10 cellular contexts compared by ENCODE assay signal in the genomic region with DNA sequence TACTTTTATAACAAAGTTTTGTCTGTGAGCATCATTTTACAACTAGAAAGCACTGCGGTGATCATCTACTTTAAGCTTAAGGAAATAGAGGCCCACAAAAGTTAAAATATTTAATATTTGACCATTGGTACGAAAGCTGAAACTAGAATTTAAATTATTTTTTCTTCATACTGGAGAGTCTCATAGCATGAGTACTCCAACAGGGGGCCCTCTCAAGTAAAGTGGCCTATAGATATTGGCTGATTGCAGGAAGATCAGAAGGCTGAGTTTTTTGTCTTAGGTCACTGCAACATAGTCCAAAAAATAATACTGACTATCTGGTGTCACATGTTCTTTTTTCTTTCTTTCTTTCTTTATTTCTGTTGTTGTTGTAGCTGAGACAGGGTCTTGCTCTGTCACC.
DNase-seq lines count a peak whose midpoint lies in the region; ATAC-seq and TF ChIP-seq lines count a peak whose summit lies in the region.
"Had no signal": no experiment of that assay in that cellular context is flagged by ENCODE, and none has a peak within 500 bp of the region (broad histone marks: within the 10 kb centered on the region; RNA-seq: fewer than 3 reads in every experiment).

No MANE protein-coding gene starts in this region.

- no peak overlapping the region for H2AFZ ChIP-seq in neural progenitor cell (replicated peaks)

- in situ Hi-C loops in astrocyte of the cerebellum (cut with HindIII; ENCODE audit: low sequenced_read_pairs) = no loop called here

- no peak overlapping the region for H3K9ac ChIP-seq in neural progenitor cell

- H3K36me3 Mint-ChIP-seq in neural progenitor cell = peaks cover 3% of the 10 kb centered on the region

- H3K27me3 ChIP-seq in neural progenitor cell = no peaks in the 10 kb centered on the region

- H3K4me3 ChIP-seq in astrocyte of the cerebellum (ENCODE audit: low read depth, low read length) (no peak overlapping the region), neural progenitor cell (no peak overlapping the region)

- H3F3A ChIP-seq in neural progenitor cell (ENCODE audit: low read depth) = peaks cover 18% of the 10 kb centered on the region

- peaks cover 39% of the 10 kb centered on the region for H3K4me1 Mint-ChIP-seq in neural progenitor cell

- H3K27ac ChIP-seq in neural progenitor cell = no peak overlapping the region

- no peaks in the 10 kb centered on the region for H3K79me2 ChIP-seq in neural progenitor cell (ENCODE audit: low read depth)

- H3K27ac Mint-ChIP-seq in neural progenitor cell = no peak overlapping the region

- peaks cover 13% of the 10 kb centered on the region for H3K9me3 Mint-ChIP-seq in neural progenitor cell

- peak; percentile 22 for DNase-seq in DMS53 (lab: John Stamatoyannopoulos, UW)
- DNase-seq in DMS53 treated with DMSO at 0.1 percent for 48 hours (lab: John Stamatoyannopoulos, UW; ENCODE audit: unreplicated experiment) = no peak
- no peak for DNase-seq in astrocyte of the cerebellum (ENCODE audit: low read depth)
- no peak for DNase-seq in neural progenitor cell (ENCODE audit: low spot score)
- no peak for DNase-seq in GM03348 (ENCODE audit: low spot score)
- DNase-seq in hypothalamus (lab: John Stamatoyannopoulos, UW) = no peak
- DNase-seq in stimulated activated CD8-positive, alpha-beta memory T cell treated with anti-CD3 and anti-CD28 coated beads, Interleukin-4, amount 100 ng/mL, for 48 hours = no peak
- DNase-seq: NCI-H1694 treated with DMSO at 0.1 percent for 48 hours, SW 1271 had no signal

- no peaks in the 10 kb centered on the region for H3K9me3 ChIP-seq in neural progenitor cell (ENCODE audit: low read depth)

- peaks cover 7% of the 10 kb centered on the region for H3K27me3 Mint-ChIP-seq in neural progenitor cell (ENCODE audit: insufficient read depth, low read depth)

- TF ChIP-seq CTCF in astrocyte of the cerebellum (IDR thresholded peaks at IDR 0.05; ENCODE audit: low read depth, low read length, missing control alignments) (peak; percentile 23), neural progenitor cell (IDR thresholded peaks at IDR 0.05) (peak; percentile 57)

- H4K20me1 ChIP-seq in neural progenitor cell (ENCODE audit: low read depth) = no peaks in the 10 kb centered on the region

- peaks cover 23% of the 10 kb centered on the region for H3K4me1 ChIP-seq in neural progenitor cell

- no peaks in the 10 kb centered on the region for H3K36me3 ChIP-seq in neural progenitor cell

- ATAC-seq in HG03103 (IDR thresholded peaks at IDR 0.05; ENCODE audit: low read depth, unreplicated experiment) = peak; percentile 51

- no peak overlapping the region for H3K4me2 ChIP-seq in neural progenitor cell

- H3K4me3 Mint-ChIP-seq in neural progenitor cell = no peak overlapping the region
